ENCODE assay signal across 10 cellular contexts in genomic region chr14:73724696-73725095, GRCh38. TPM values are rescaled to one million over a fixed set of nuclear protein-coding genes. Genes with fewer than 3 reads are reported as not detected.
DNase-seq lines count a peak whose midpoint lies in the region; ATAC-seq and TF ChIP-seq lines count a peak whose summit lies in the region.
"Had no signal": no experiment of that assay in that cellular context is flagged by ENCODE, and none has a peak within 500 bp of the region (broad histone marks: within the 10 kb centered on the region; RNA-seq: fewer than 3 reads in every experiment).

No MANE protein-coding gene starts in this region.

- TF ChIP-seq CTCF in AG04450 (IDR thresholded peaks at IDR 0.05; ENCODE audit: low read depth, low read length): no peak
- no peak for TF ChIP-seq CTCF in RWPE2 (IDR thresholded peaks at IDR 0.05; ENCODE audit: poor library complexity, severe bottlenecking)
- no peak for TF ChIP-seq CTCF in endodermal cell (conservative IDR thresholded peaks at IDR 0.05)
- TF ChIP-seq CTCF in progenitor cell of endocrine pancreas (IDR thresholded peaks at IDR 0.05; ENCODE audit: unreplicated experiment): no peak

- H3K4me3 Mint-ChIP-seq in endodermal cell: no peak overlapping the region
- no peak overlapping the region for H3K4me3 Mint-ChIP-seq in progenitor cell of endocrine pancreas (ENCODE audit: low read depth)

- H3K9me3 ChIP-seq in AG04450 (ENCODE audit: control insufficient read depth, insufficient read depth, low read length): no peaks in the 10 kb centered on the region
- no peaks in the 10 kb centered on the region for H3K9me3 ChIP-seq in RWPE2 (ENCODE audit: severe bottlenecking)
- H3K9me3 ChIP-seq in endodermal cell (ENCODE audit: control insufficient read depth, low read length): no peaks in the 10 kb centered on the region
- H3K9me3 ChIP-seq: Caco-2 had no signal

- no peaks in the 10 kb centered on the region for H3K27me3 ChIP-seq in AG04450 (ENCODE audit: control insufficient read depth, insufficient read depth, low read length)
- no peaks in the 10 kb centered on the region for H3K27me3 ChIP-seq in RWPE2 (ENCODE audit: insufficient read depth, poor library complexity, severe bottlenecking)
- H3K27me3 ChIP-seq in endodermal cell (ENCODE audit: control insufficient read depth, insufficient read depth, low read length, poor library complexity, severe bottlenecking): no peaks in the 10 kb centered on the region
- no peaks in the 10 kb centered on the region for H3K27me3 ChIP-seq in rectal smooth muscle tissue (ENCODE audit: control insufficient read depth, insufficient read depth, low read length)

- no peaks in the 10 kb centered on the region for H3K27me3 Mint-ChIP-seq in endodermal cell (ENCODE audit: insufficient read depth)
- H3K27me3 Mint-ChIP-seq in progenitor cell of endocrine pancreas: no peaks in the 10 kb centered on the region

- H3K9ac ChIP-seq in endodermal cell (ENCODE audit: extremely low read depth, low read length, poor library complexity, severe bottlenecking): no peak overlapping the region
- no peak overlapping the region for H3K9ac ChIP-seq in rectal smooth muscle tissue (ENCODE audit: low read length)

- H3K4me1 Mint-ChIP-seq in endodermal cell (peaks cover 24% of the 10 kb centered on the region), progenitor cell of endocrine pancreas (ENCODE audit: low read depth) (peaks cover 3% of the 10 kb centered on the region)

- 97 to 100% methylated on average over 2 of the region's 2 CpGs for WGBS in endodermal cell (ENCODE audit: insufficient coverage in 1 of 2, insufficient read length in 1 of 2), 2 experiments

- no peak overlapping the region for H3K27ac Mint-ChIP-seq in endodermal cell
- no peak overlapping the region for H3K27ac Mint-ChIP-seq in progenitor cell of endocrine pancreas

- H3K36me3 ChIP-seq in RWPE2 (ENCODE audit: low read depth) (peaks cover 96% of the 10 kb centered on the region), endodermal cell (ENCODE audit: control insufficient read depth, insufficient read depth, low read length) (peaks cover 67% of the 10 kb centered on the region), rectal smooth muscle tissue (ENCODE audit: control insufficient read depth, insufficient read depth, low read length) (peaks cover 62% of the 10 kb centered on the region)

- CTCF ChIA-PET in AG04450 (lab: Charles Lee): interaction anchor here (0.6 to 1.2 kb wide), 3 partner anchors 9 to 120 kb away, joined by 3 read pairs; no protein-coding TSS in a partner anchor

- no peak for DNase-seq in AG04450 (ENCODE audit: low read depth, low spot score)
- DNase-seq in RWPE2 (ENCODE audit: low spot score): peak; percentile 60
- DNase-seq in endodermal cell: no peak
- no peak for DNase-seq in progenitor cell of endocrine pancreas (ENCODE audit: low spot score, unreplicated experiment)
- no peak for DNase-seq in 8988T
- DNase-seq: Caco-2, NCI-H524 treated with DMSO at 0.1 percent for 48 hours had no signal

- H3K4me3 ChIP-seq in AG04450 (ENCODE audit: low read depth, low read length) (no peak overlapping the region), RWPE2 (ENCODE audit: severe bottlenecking) (no peak overlapping the region), endodermal cell (ENCODE audit: low read length) (no peak overlapping the region), rectal smooth muscle tissue (ENCODE audit: low read length) (no peak overlapping the region)

- H3K9me3 Mint-ChIP-seq in endodermal cell (no peaks in the 10 kb centered on the region), progenitor cell of endocrine pancreas (ENCODE audit: low read depth) (no peaks in the 10 kb centered on the region)

- H3K27ac ChIP-seq in AG04450 (ENCODE audit: low read depth, low read length) (peak overlapping the region; percentile 71), RWPE2 (ENCODE audit: poor library complexity, severe bottlenecking) (peak overlapping the region; percentile 89), endodermal cell (ENCODE audit: low read depth, low read length) (peak overlapping the region; percentile 78), rectal smooth muscle tissue (ENCODE audit: low read depth, low read length) (peak overlapping the region; percentile 79)

- POLR2A ChIA-PET in AG04450 (lab: Yijun Ruan, JAX): interaction anchor here (1.1 to 1.7 kb wide), 3 partner anchors 33 to 61 kb away, joined by 4 to 9 read pairs (median 7); a partner anchor contains a TSS

- ATAC-seq in RWPE2 (ENCODE audit: low read depth) (no peak), GM21447 (IDR thresholded peaks at IDR 0.05; ENCODE audit: unreplicated experiment) (no peak), HG02588 (IDR thresholded peaks at IDR 0.05; ENCODE audit: unreplicated experiment) (no peak)

- peaks cover 55% of the 10 kb centered on the region for H3K36me3 Mint-ChIP-seq in endodermal cell (ENCODE audit: low read depth)
- peaks cover 29% of the 10 kb centered on the region for H3K36me3 Mint-ChIP-seq in progenitor cell of endocrine pancreas (ENCODE audit: insufficient read depth)

- H3K4me1 ChIP-seq in RWPE2 (ENCODE audit: insufficient read depth, poor library complexity, severe bottlenecking) (peaks cover 32% of the 10 kb centered on the region), endodermal cell (ENCODE audit: control insufficient read depth, insufficient read depth, low read length) (peaks cover 19% of the 10 kb centered on the region), rectal smooth muscle tissue (ENCODE audit: control insufficient read depth, insufficient read depth, low read length) (peaks cover 25% of the 10 kb centered on the region)

RNA-seq across cellular contexts. Expression of gene PNMA1, which starts 10.5 kb away (rescaled TPM):
- polyA plus RNA-seq in AG04450 (2011; rRNA removed): 21.3 and 21.5 TPM in 2 replicates
- polyA minus RNA-seq in AG04450 (2011; rRNA and poly(A)+ RNA removed): 10.9 and 12.6 TPM in 2 replicates
- total RNA-seq in endodermal cell (10 to 100 TPM; 66.9 to 70.4 TPM), progenitor cell of endocrine pancreas (52.7 and 59.0 TPM in 2 replicates)
- 114 TPM for polyA plus RNA-seq in endodermal cell (2013, experiment 1 of 2)
- 103 TPM for polyA plus RNA-seq in endodermal cell (2013, experiment 2 of 2)
